In genomic region chr14:58395565-58395814, GRCh38 we compare ENCODE assay signal across 8 cellular contexts. TPM values are rescaled to one million over a fixed set of nuclear protein-coding genes. Genes with fewer than 3 reads are reported as not detected.
DNase-seq lines count a peak whose midpoint lies in the region; ATAC-seq and TF ChIP-seq lines count a peak whose summit lies in the region.

No MANE protein-coding gene starts in this region.

- peak overlapping the region; percentile 80 for H2AFZ ChIP-seq in MM.1S (ENCODE audit: low read length)

- POLR2A ChIA-PET in BJ (lab: Charles Lee) = no interaction called here

- H3K4me1 ChIP-seq in MM.1S (ENCODE audit: low read length) = no peaks in the 10 kb centered on the region
- peaks cover 4% of the 10 kb centered on the region for H3K4me1 ChIP-seq in effector memory CD4-positive, alpha-beta T cell (ENCODE audit: control insufficient read depth, insufficient read depth, low read length, poor library complexity, severe bottlenecking)

- H3K36me3 Mint-ChIP-seq in nephron progenitor cell (ENCODE audit: low read depth) = no peaks in the 10 kb centered on the region

- H3K9me3 Mint-ChIP-seq in nephron progenitor cell = no peaks in the 10 kb centered on the region

- no peak for ATAC-seq in GM21576 (IDR thresholded peaks at IDR 0.05; ENCODE audit: unreplicated experiment)

- DNase-seq in BJ (ENCODE audit: low read depth) (no peak), MM.1S (no peak), nephron progenitor cell (no peak), GOT3 (lab: John Stamatoyannopoulos, UW) (no peak), GM19240 (ENCODE audit: insufficient read length, low spot score) (no peak), T1000 (lab: John Stamatoyannopoulos, UW) (no peak)
- no peak for DNase-seq in effector memory CD4-positive, alpha-beta T cell

- H3K27me3 ChIP-seq in BJ (ENCODE audit: control insufficient read depth, insufficient read depth, low read length) (no peaks in the 10 kb centered on the region), MM.1S (replicated peaks; ENCODE audit: insufficient read depth, low read length) (no peaks in the 10 kb centered on the region)
- no peaks in the 10 kb centered on the region for H3K27me3 ChIP-seq in effector memory CD4-positive, alpha-beta T cell (replicated peaks; ENCODE audit: control insufficient read depth, insufficient read depth, low read length, poor library complexity, severe bottlenecking)

- H3K9ac ChIP-seq in MM.1S (ENCODE audit: low read length) = no peak overlapping the region

- TF ChIP-seq CTCF in BJ (IDR thresholded peaks at IDR 0.05; ENCODE audit: insufficient read depth, low read depth, low read length) (no peak), MM.1S (IDR thresholded peaks at IDR 0.05; ENCODE audit: low read length) (no peak), nephron progenitor cell (IDR thresholded peaks at IDR 0.05) (no peak)

- H3K27ac Mint-ChIP-seq in nephron progenitor cell = no peak overlapping the region

- H3K36me3 ChIP-seq in BJ (ENCODE audit: control insufficient read depth, insufficient read depth, low read length) = no peaks in the 10 kb centered on the region
- H3K36me3 ChIP-seq in MM.1S (replicated peaks; ENCODE audit: insufficient read depth, low read length) = no peaks in the 10 kb centered on the region
- no peaks in the 10 kb centered on the region for H3K36me3 ChIP-seq in effector memory CD4-positive, alpha-beta T cell (ENCODE audit: control insufficient read depth, insufficient read depth, low read length)

- H3K9me3 ChIP-seq in MM.1S (replicated peaks; ENCODE audit: insufficient read depth, low read length) = no peaks in the 10 kb centered on the region
- no peaks in the 10 kb centered on the region for H3K9me3 ChIP-seq in effector memory CD4-positive, alpha-beta T cell (ENCODE audit: control insufficient read depth, low read length)

- H3K4me2 ChIP-seq in MM.1S (ENCODE audit: low read depth, low read length) = peak overlapping the region; percentile 57; the same call in 1 of the 2 replicates

- peaks cover 34% of the 10 kb centered on the region for H3K27me3 Mint-ChIP-seq in nephron progenitor cell (ENCODE audit: low read depth, poor library complexity)

- CTCF ChIA-PET in BJ (lab: Yijun Ruan, JAX) = interaction anchor here (0.7 to 2.9 kb wide), 9 partner anchors 9 to 287 kb away, joined by 3 to 19 read pairs (median 6); no protein-coding TSS in a partner anchor

- H3K9me2 ChIP-seq in MM.1S (replicated peaks; ENCODE audit: insufficient read depth, low read length) = no peaks in the 10 kb centered on the region

- H4K20me1 ChIP-seq in MM.1S (ENCODE audit: insufficient read depth, low read length) = no peaks in the 10 kb centered on the region

- H3K4me3 ChIP-seq in BJ (ENCODE audit: low read depth, low read length) (peak overlapping the region; percentile 45), MM.1S (ENCODE audit: low read length) (peak overlapping the region; percentile 52)
- peak overlapping the region; percentile 63 for H3K4me3 ChIP-seq in effector memory CD4-positive, alpha-beta T cell (ENCODE audit: insufficient read depth, low read depth, low read length, poor library complexity, severe bottlenecking)

- H3F3A ChIP-seq in MM.1S (ENCODE audit: insufficient read depth, low read length) = no peaks in the 10 kb centered on the region

- H3K4me3 Mint-ChIP-seq in nephron progenitor cell = peak overlapping the region; percentile 80

- H3K4me1 Mint-ChIP-seq in nephron progenitor cell = peaks cover 5% of the 10 kb centered on the region

- H3K27ac ChIP-seq in MM.1S (ENCODE audit: low read length) = no peak overlapping the region
- peak overlapping the region; percentile 75 for H3K27ac ChIP-seq in effector memory CD4-positive, alpha-beta T cell (ENCODE audit: insufficient read depth, low read length, poor library complexity, severe bottlenecking)

- H3K79me2 ChIP-seq in MM.1S (ENCODE audit: low read length) = no peaks in the 10 kb centered on the region

RNA-seq across cellular contexts. Expression of gene TOMM20L, which starts 0.2 kb away (rescaled TPM):
- polyA plus RNA-seq in BJ (2011; rRNA removed) = not detected in 2 replicates
- not detected in 2 replicates for polyA minus RNA-seq in BJ (2011; rRNA and poly(A)+ RNA removed)

RNA-seq across cellular contexts. Expression of gene TIMM9, which starts 31.8 kb away (rescaled TPM):
- 20.0 and 21.5 TPM in 2 replicates for polyA plus RNA-seq in BJ (2011; rRNA removed)
- 12.8 and 20.5 TPM in 2 replicates for polyA minus RNA-seq in BJ (2011; rRNA and poly(A)+ RNA removed)

RNA-seq across cellular contexts. Expression of gene KIAA0586, which starts 32.0 kb away (rescaled TPM):
- 9.4 and 13.1 TPM in 2 replicates for polyA plus RNA-seq in BJ (2011; rRNA removed)
- 14.9 TPM in 2 replicates for polyA minus RNA-seq in BJ (2011; rRNA and poly(A)+ RNA removed)
